In the genomic region with DNA sequence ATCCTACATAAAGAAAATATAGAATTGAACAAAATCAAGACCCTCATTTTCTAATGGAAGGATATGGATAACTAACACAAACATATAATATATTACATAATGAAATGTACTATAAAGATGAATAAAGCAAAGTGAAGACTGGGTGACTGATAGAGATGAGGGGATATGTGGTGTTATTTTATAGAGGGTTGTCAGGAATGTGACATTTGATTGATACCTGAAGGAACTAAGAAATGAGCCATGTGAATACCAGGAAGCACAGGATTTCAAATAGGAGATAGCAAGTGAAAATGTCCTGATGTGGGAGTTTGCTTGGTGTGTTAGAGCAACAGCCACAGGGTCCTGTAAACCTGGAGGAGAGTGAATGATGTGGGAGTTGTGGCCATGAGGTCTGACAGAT, we compare ENCODE assay signal across 34 cellular contexts.
"Had no signal": no experiment of that assay in that cellular context is flagged by ENCODE, and none has a peak within 500 bp of the region (broad histone marks: within the 10 kb centered on the region; RNA-seq: fewer than 3 reads in every experiment).

No MANE protein-coding gene starts in this region.

- H3K9me3 ChIP-seq: MG63 had no signal

- H3K4me3 ChIP-seq: MG63 had no signal

- DNase-seq: Karpas-422, Kasumi-1, MG63, MM.1S, MV-4-11, NCI-H1048, NCI-H1092, NCI-H1092 treated with DMSO at 0.1 percent for 48 hours, NCI-H1105, NCI-H1105 treated with DMSO at 0.1 percent for 48 hours, NCI-H1417, NCI-H1417 treated with DMSO at 0.1 percent for 48 hours, NCI-H1436, NCI-H1436 treated with DMSO at 0.1 percent for 48 hours, NCI-H146, NCI-H1694, NCI-H1694 treated with DMSO at 0.1 percent for 48 hours, NCI-H187, NCI-H187 treated with DMSO at 0.1 percent for 48 hours, NCI-H1930, NCI-H2029, NCI-H2029 treated with DMSO at 0.1 percent for 48 hours, NCI-H2081, NCI-H2081 treated with DMSO at 0.1 percent for 48 hours, NCI-H2107, NCI-H2171, NCI-H2171 treated with DMSO at 0.1 percent for 48 hours, NCI-H2227 treated with DMSO at 0.1 percent for 48 hours, NCI-H226, NCI-H345, NCI-H446, NCI-H446 treated with DMSO at 0.1 percent for 48 hours, NCI-H510A had no signal

- H3K9ac ChIP-seq: KMS-11 had no signal

- H3K27me3 ChIP-seq: MG63 had no signal

- H3K27ac ChIP-seq: KMS-11 had no signal

- H3K4me2 ChIP-seq: KMS-11 had no signal

- H3K36me3 ChIP-seq: MG63 had no signal
